ENCODE assay signal across 25 cellular contexts in genomic region chr11:71804158-71804946, GRCh38. TPM values are rescaled to one million over a fixed set of nuclear protein-coding genes. Genes with fewer than 3 reads are reported as not detected.
"Had no signal": no experiment of that assay in that cellular context is flagged by ENCODE, and none has a peak within 500 bp of the region (broad histone marks: within the 10 kb centered on the region; RNA-seq: fewer than 3 reads in every experiment).

No MANE protein-coding gene starts in this region.

RNA-seq across cellular contexts. Expression of gene DEFB108B, which starts 28.6 kb away (rescaled TPM):
- total RNA-seq: kidney, left colon, left ventricle myocardium inferior, lower leg skin, lung microvascular endothelial cell, mesothelial cell of epicardium, mononuclear cell, natural killer cell, omental fat pad, ovary, progenitor cell of endocrine pancreas, pulmonary artery endothelial cell, renal cortical epithelial cell, right atrium auricular region, right lobe of liver, skeletal muscle tissue, smooth muscle cell, stomach, testis, thyroid gland, transverse colon, upper lobe of left lung, urinary bladder, vagina had no signal
- polyA plus RNA-seq: immature natural killer cell, ovary, smooth muscle cell, stomach, urinary bladder had no signal
